10 cellular contexts compared by ENCODE assay signal in the genomic region with DNA sequence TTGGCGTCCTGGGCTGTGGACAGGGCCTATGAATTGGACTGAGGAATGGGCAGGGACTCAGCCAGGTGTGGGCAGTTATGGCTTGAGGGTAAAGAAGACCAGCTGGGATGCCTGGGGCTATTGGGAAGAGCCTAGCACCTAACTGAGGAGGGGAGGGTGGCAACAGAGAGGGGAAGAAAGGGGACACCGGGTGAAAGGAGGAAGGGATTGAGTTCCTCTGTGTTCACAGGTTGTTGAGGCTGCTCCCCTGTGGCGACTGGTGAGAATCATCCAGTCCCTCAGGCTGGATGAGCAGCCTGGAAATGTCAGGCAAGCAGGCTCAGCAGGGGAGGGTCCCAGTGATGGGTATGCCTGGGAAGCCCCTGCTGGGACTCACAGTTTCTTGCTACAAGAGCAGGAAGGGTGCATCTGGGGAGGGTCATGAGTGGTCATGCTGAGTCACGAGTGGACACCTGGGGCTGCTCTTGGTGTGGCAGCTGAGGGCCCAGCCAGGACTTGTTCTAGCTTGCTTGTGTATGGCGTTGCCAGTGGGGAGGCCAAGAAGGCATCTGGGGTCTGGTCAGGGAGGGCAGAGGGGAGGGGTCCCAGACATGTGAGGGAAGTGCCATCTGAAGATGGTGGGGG. TPM values are rescaled to one million over a fixed set of nuclear protein-coding genes. Genes with fewer than 3 reads are reported as not detected.
DNase-seq lines count a peak whose midpoint lies in the region; ATAC-seq and TF ChIP-seq lines count a peak whose summit lies in the region.
"Had no signal": no experiment of that assay in that cellular context is flagged by ENCODE, and none has a peak within 500 bp of the region (broad histone marks: within the 10 kb centered on the region; RNA-seq: fewer than 3 reads in every experiment).

No MANE protein-coding gene starts in this region.

- H3K9me3 ChIP-seq in OCI-LY7 (ENCODE audit: low read length): no peaks in the 10 kb centered on the region

- peak overlapping the region; percentile 79 for H3K27ac Mint-ChIP-seq in activated T-cell treated with anti-CD3 and anti-CD28 coated beads, Interleukin-2, amount 50 U/mL, for 24 hours
- peak overlapping the region; percentile 52 for H3K27ac Mint-ChIP-seq in stimulated activated naive B cell treated with anti-CD40 and anti-IgM and Interleukin-4, amounts not matched to agents 10 μg/mL and 1 μg/mL and 100 μg/mL, for 72 hours

- POLR2A ChIA-PET in OCI-LY7 (lab: Charles Lee): no interaction called here

- no peak overlapping the region for H2AFZ ChIP-seq in OCI-LY7 (ENCODE audit: low read length)

- peak overlapping the region; percentile 49 for H3K4me2 ChIP-seq in OCI-LY7 (ENCODE audit: low read length)

- no TSS peak for BruUV-seq in OCI-LY7 (replicated peaks; lab: Mats Ljungman, UMichigan)

- intact Hi-C loops in OCI-LY7 (cut with micrococcal nuclease; ENCODE audit: unreplicated experiment): loop anchor here (5.0 kb wide), 1 partner anchor 141 kb away; the partner anchor contains the start of gene ZSCAN22

- peaks cover 28% of the 10 kb centered on the region for H3K4me1 Mint-ChIP-seq in activated T-cell treated with anti-CD3 and anti-CD28 coated beads, Interleukin-2, amount 50 U/mL, for 24 hours (ENCODE audit: low read depth)
- H3K4me1 Mint-ChIP-seq in stimulated activated naive B cell treated with anti-CD40 and anti-IgM and Interleukin-4, amounts not matched to agents 10 μg/mL and 1 μg/mL and 100 μg/mL, for 72 hours: peaks cover 20 to 35% of the 10 kb centered on the region in 2 donors

- H3K9me2 ChIP-seq in OCI-LY7 (ENCODE audit: insufficient read depth, low read length): no peaks in the 10 kb centered on the region

- peaks cover 12% of the 10 kb centered on the region for H3K4me1 ChIP-seq in OCI-LY7 (ENCODE audit: insufficient read depth, low read length, poor library complexity, severe bottlenecking)

- no peaks in the 10 kb centered on the region for H4K20me1 ChIP-seq in OCI-LY7 (ENCODE audit: insufficient read depth, low read length)

- no peaks in the 10 kb centered on the region for H3K79me2 ChIP-seq in OCI-LY7 (ENCODE audit: insufficient read depth, low read depth, low read length)

- peaks cover 3% of the 10 kb centered on the region for H3K27me3 Mint-ChIP-seq in activated T-cell treated with anti-CD3 and anti-CD28 coated beads, Interleukin-2, amount 50 U/mL, for 24 hours
- H3K27me3 Mint-ChIP-seq in stimulated activated naive B cell treated with anti-CD40 and anti-IgM and Interleukin-4, amounts not matched to agents 10 μg/mL and 1 μg/mL and 100 μg/mL, for 72 hours: no peaks in the 10 kb centered on the region

- H3K36me3 Mint-ChIP-seq in activated T-cell treated with anti-CD3 and anti-CD28 coated beads, Interleukin-2, amount 50 U/mL, for 24 hours (ENCODE audit: low read depth): peaks cover 53% of the 10 kb centered on the region
- peaks cover 25 to 44% of the 10 kb centered on the region in 2 donors for H3K36me3 Mint-ChIP-seq in stimulated activated naive B cell treated with anti-CD40 and anti-IgM and Interleukin-4, amounts not matched to agents 10 μg/mL and 1 μg/mL and 100 μg/mL, for 72 hours

- peak overlapping the region; percentile 90 for H3K4me3 Mint-ChIP-seq in activated T-cell treated with anti-CD3 and anti-CD28 coated beads, Interleukin-2, amount 50 U/mL, for 24 hours
- peak overlapping the region; percentile 83 to 96 for H3K4me3 Mint-ChIP-seq in stimulated activated naive B cell treated with anti-CD40 and anti-IgM and Interleukin-4, amounts not matched to agents 10 μg/mL and 1 μg/mL and 100 μg/mL, for 72 hours

- no peak for TF ChIP-seq CTCF in OCI-LY7 (conservative IDR thresholded peaks at IDR 0.05; ENCODE audit: low read length)

- H3K27ac ChIP-seq in OCI-LY7 (ENCODE audit: low read depth, low read length, poor library complexity, severe bottlenecking): no peak overlapping the region
- H3K27ac ChIP-seq in epithelial cell of prostate: peak overlapping the region; percentile 27

- H3K9me3 Mint-ChIP-seq in activated T-cell treated with anti-CD3 and anti-CD28 coated beads, Interleukin-2, amount 50 U/mL, for 24 hours: no peaks in the 10 kb centered on the region
- H3K9me3 Mint-ChIP-seq in stimulated activated naive B cell treated with anti-CD40 and anti-IgM and Interleukin-4, amounts not matched to agents 10 μg/mL and 1 μg/mL and 100 μg/mL, for 72 hours: no peaks in the 10 kb centered on the region

- no peak for DNase-seq in activated T-cell treated with anti-CD3 and anti-CD28 coated beads, Interleukin-2, amount 50 U/mL, for 24 hours
- no peak for DNase-seq in activated T-cell treated with anti-CD3 and anti-CD28 coated beads for 4 hours
- DNase-seq in OCI-LY7 (ENCODE audit: low spot score): no peak
- DNase-seq in epithelial cell of prostate (ENCODE audit: low read depth, low spot score): no peak
- no peak for DNase-seq in stimulated activated naive B cell treated with anti-CD40 and anti-IgM and Interleukin-4, amounts not matched to agents 10 μg/mL and 1 μg/mL and 100 μg/mL, for 72 hours
- no peak for DNase-seq in GM19238 (ENCODE audit: insufficient read length, low spot score)
- DNase-seq in DMS79 (lab: John Stamatoyannopoulos, UW): no peak
- DNase-seq: activated CD4-positive, CD25-positive, alpha-beta regulatory T cell treated with anti-CD3 and anti-CD28 coated beads, Interleukin-2, amount 50 U/mL, for 72 hours; NCI-H1930 had no signal

- peak overlapping the region; percentile 81 for H3K4me3 ChIP-seq in OCI-LY7 (ENCODE audit: low read depth, low read length, poor library complexity, severe bottlenecking)

- CTCF ChIA-PET in OCI-LY7 (lab: Charles Lee; ENCODE audit: unreplicated experiment): no interaction called here

- H3K36me3 ChIP-seq in OCI-LY7 (ENCODE audit: insufficient read depth, low read length): peaks cover 22% of the 10 kb centered on the region

- ATAC-seq in stimulated activated naive B cell treated with anti-CD40 and anti-IgM and Interleukin-4, amounts not matched to agents 10 μg/mL and 1 μg/mL and 100 μg/mL, for 72 hours (replicated peaks): no peak
- no peak for ATAC-seq in GM19035 (IDR thresholded peaks at IDR 0.05; ENCODE audit: unreplicated experiment)

RNA-seq across cellular contexts. Expression of gene ZNF324, which starts 1.4 kb away (rescaled TPM):
- total RNA-seq in OCI-LY7 (2014; rRNA removed; shearing (Covaris generic)): 16.5 and 23.3 TPM in 2 replicates
- total RNA-seq in OCI-LY7 (2022): 11.9 and 13.2 TPM in 2 replicates

RNA-seq across cellular contexts. Expression of gene ZNF446, which starts 7.8 kb away (rescaled TPM):
- 8.0 and 9.9 TPM in 2 replicates for total RNA-seq in OCI-LY7 (2014; rRNA removed; shearing (Covaris generic))
- total RNA-seq in OCI-LY7 (2022): 11.0 and 11.1 TPM in 2 replicates

RNA-seq across cellular contexts. Expression of gene ZNF324B, which starts 16.9 kb away (rescaled TPM):
- total RNA-seq in OCI-LY7 (2014; rRNA removed; shearing (Covaris generic)): 10.6 and 13.8 TPM in 2 replicates
- total RNA-seq in OCI-LY7 (2022): 13.5 and 14.5 TPM in 2 replicates

RNA-seq across cellular contexts. Expression of gene ZNF132, which starts 28.4 kb away (rescaled TPM):
- total RNA-seq in OCI-LY7 (2014; rRNA removed; shearing (Covaris generic)): not detected in 2 replicates
- not detected in 2 replicates for total RNA-seq in OCI-LY7 (2022)

RNA-seq across cellular contexts. Expression of gene SLC27A5, which starts 43.5 kb away (rescaled TPM):
- 28.0 and 44.1 TPM in 2 replicates for total RNA-seq in OCI-LY7 (2014; rRNA removed; shearing (Covaris generic))
- total RNA-seq in OCI-LY7 (2022): 29.4 and 29.8 TPM in 2 replicates
